In genomic region chr1:33612877-33613487, GRCh38 we compare ENCODE assay signal across 8 cellular contexts.
DNase-seq lines count a peak whose midpoint lies in the region; ATAC-seq and TF ChIP-seq lines count a peak whose summit lies in the region.

No MANE protein-coding gene starts in this region.

- CTCF ChIA-PET in activated CD4-positive, alpha-beta memory T cell treated with anti-CD3 and anti-CD28 coated beads for 36 hours (lab: Charles Lee): interaction anchor here (0.6 to 2.7 kb wide), 15 partner anchors 9 to 430 kb away, joined by 3 to 18 read pairs (median 3); no protein-coding TSS in a partner anchor

- intact Hi-C loops in CD14-positive monocyte (cut with micrococcal nuclease): loop anchor here in 1 of 2 donors (10.0 kb wide), 1 partner anchor 518 kb away; no protein-coding TSS in a partner anchor
- intact Hi-C loops in activated CD4-positive, alpha-beta memory T cell treated with anti-CD3 and anti-CD28 coated beads for 36 hours (cut with micrococcal nuclease): no loop called here

- H3K4me3 Mint-ChIP-seq in CD14-positive monocyte (peak overlapping the region in 1 of 2 donors; percentile 12), progenitor cell of endocrine pancreas (ENCODE audit: low read depth) (no peak overlapping the region)
- no peak overlapping the region for H3K4me3 Mint-ChIP-seq in activated CD4-positive, alpha-beta memory T cell treated with anti-CD3 and anti-CD28 coated beads for 36 hours

- H3K27ac Mint-ChIP-seq in CD14-positive monocyte (no peak overlapping the region), progenitor cell of endocrine pancreas (no peak overlapping the region)
- H3K27ac Mint-ChIP-seq in activated CD4-positive, alpha-beta memory T cell treated with anti-CD3 and anti-CD28 coated beads for 36 hours: no peak overlapping the region

- H3K27me3 Mint-ChIP-seq in CD14-positive monocyte (ENCODE audit: low read depth in 3 of 3) (peaks cover 3 to 14% (median 9%) of the 10 kb centered on the region in 3 donors), progenitor cell of endocrine pancreas (peaks cover 42% of the 10 kb centered on the region)
- peaks cover 25% of the 10 kb centered on the region for H3K27me3 Mint-ChIP-seq in activated CD4-positive, alpha-beta memory T cell treated with anti-CD3 and anti-CD28 coated beads for 36 hours

- POLR2A ChIA-PET in activated CD4-positive, alpha-beta memory T cell treated with anti-CD3 and anti-CD28 coated beads for 36 hours (lab: Charles Lee): no interaction called here

- H3K4me1 Mint-ChIP-seq in CD14-positive monocyte: peaks cover 2% of the 10 kb centered on the region
- no peaks in the 10 kb centered on the region for H3K4me1 Mint-ChIP-seq in activated CD4-positive, alpha-beta memory T cell treated with anti-CD3 and anti-CD28 coated beads for 36 hours (ENCODE audit: low read depth)
- no peaks in the 10 kb centered on the region for H3K4me1 Mint-ChIP-seq in progenitor cell of endocrine pancreas (ENCODE audit: low read depth)

- no peak for DNase-seq in CD14-positive monocyte (ENCODE audit: low spot score)
- DNase-seq in GM20000 (ENCODE audit: low spot score): peak; percentile 68
- peak; percentile 69 for DNase-seq in NCI-H2227 treated with DMSO at 0.1 percent for 48 hours (lab: John Stamatoyannopoulos, UW)
- DNase-seq in activated CD4-positive, alpha-beta memory T cell treated with anti-CD3 and anti-CD28 coated beads for 36 hours: peak; percentile 56
- peak; percentile 24 for DNase-seq in globus pallidus (ENCODE audit: low spot score)
- DNase-seq in progenitor cell of endocrine pancreas (ENCODE audit: low spot score, unreplicated experiment): peak; percentile 64
- DNase-seq in activated gamma-delta T cell (lab: John Stamatoyannopoulos, UW): no peak

- H3K9me3 Mint-ChIP-seq in CD14-positive monocyte: no peaks in the 10 kb centered on the region
- no peaks in the 10 kb centered on the region for H3K9me3 Mint-ChIP-seq in activated CD4-positive, alpha-beta memory T cell treated with anti-CD3 and anti-CD28 coated beads for 36 hours
- H3K9me3 Mint-ChIP-seq in progenitor cell of endocrine pancreas (ENCODE audit: low read depth): no peaks in the 10 kb centered on the region

- peak; percentile 88 for TF ChIP-seq CTCF in CD14-positive monocyte (IDR thresholded peaks at IDR 0.05)
- peak; percentile 79 for TF ChIP-seq CTCF in GM20000 (IDR thresholded peaks at IDR 0.05; ENCODE audit: extremely low read depth, missing control alignments)
- peak; percentile 87 for TF ChIP-seq CTCF in progenitor cell of endocrine pancreas (IDR thresholded peaks at IDR 0.05; ENCODE audit: unreplicated experiment)

- H3K36me3 Mint-ChIP-seq in CD14-positive monocyte (no peaks in the 10 kb centered on the region), progenitor cell of endocrine pancreas (ENCODE audit: insufficient read depth) (no peaks in the 10 kb centered on the region)
- H3K36me3 Mint-ChIP-seq in activated CD4-positive, alpha-beta memory T cell treated with anti-CD3 and anti-CD28 coated beads for 36 hours: no peaks in the 10 kb centered on the region

- no peak for ATAC-seq in HG02884 (IDR thresholded peaks at IDR 0.05; ENCODE audit: unreplicated experiment)

Comparison
In these comparisons a context has a peak if more than half of its experiments do, and no peak if none do; other contexts are left out.
1. DNase-seq: peak in GM20000 (single experiment), NCI-H2227 treated with DMSO at 0.1 percent for 48 hours (single experiment), activated CD4-positive, alpha-beta memory T cell treated with anti-CD3 and anti-CD28 coated beads for 36 hours (single experiment), globus pallidus (single experiment) and progenitor cell of endocrine pancreas (single experiment); none in CD14-positive monocyte (single experiment) and activated gamma-delta T cell (single experiment).
2. Peak in every context shown above with its lines, with median percentiles within 50 percentile points of each other: CTCF ChIP-seq.